9 cellular contexts compared by ENCODE assay signal in the genomic region with DNA sequence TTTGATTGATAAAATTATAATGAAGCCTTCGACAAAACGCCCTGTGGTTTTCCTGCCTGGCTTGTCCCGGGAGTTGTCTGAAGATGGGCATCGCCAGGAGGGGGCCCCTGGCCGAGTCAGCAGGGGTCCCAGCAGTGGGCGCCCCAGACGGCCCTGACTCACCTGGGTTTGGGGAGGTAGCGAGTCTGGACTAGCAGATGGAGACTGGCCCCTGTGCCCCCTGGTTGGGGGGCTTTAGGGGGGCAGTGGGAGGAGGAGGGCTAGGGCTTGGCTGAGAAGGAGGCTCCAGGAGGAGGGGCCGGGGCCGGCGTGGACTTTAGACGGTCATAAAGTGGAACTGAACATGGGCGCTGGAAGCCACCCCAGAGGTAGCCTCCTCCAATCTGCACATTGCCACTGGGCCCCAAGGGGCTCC. TPM values are rescaled to one million over a fixed set of nuclear protein-coding genes. Genes with fewer than 3 reads are reported as not detected.
DNase-seq lines count a peak whose midpoint lies in the region; ATAC-seq and TF ChIP-seq lines count a peak whose summit lies in the region.
"Had no signal": no experiment of that assay in that cellular context is flagged by ENCODE, and none has a peak within 500 bp of the region (broad histone marks: within the 10 kb centered on the region; RNA-seq: fewer than 3 reads in every experiment).

No MANE protein-coding gene starts in this region.

- peak overlapping the region; percentile 100 for H3K27ac ChIP-seq in IMR-90 (ENCODE audit: insufficient read depth, low read length)
- no peak overlapping the region for H3K27ac ChIP-seq in ovary
- H3K27ac ChIP-seq: KMS-11 had no signal

- H3K4me1 Mint-ChIP-seq in brain = peaks cover 61% of the 10 kb centered on the region
- H3K4me1 Mint-ChIP-seq in naive thymus-derived CD8-positive, alpha-beta T cell = peaks cover 23 to 38% (median 29%) of the 10 kb centered on the region in 4 donors

- peak overlapping the region; percentile 75 for H2BK5ac ChIP-seq in IMR-90 (ENCODE audit: low read depth, low read length, poor library complexity, severe bottlenecking)

- peak overlapping the region; percentile 95 for H2AK5ac ChIP-seq in IMR-90 (ENCODE audit: low read depth, low read length)

- ATAC-seq in IMR-90 (ENCODE audit: low read depth) = peak; percentile 0; the same call in 1 of the 2 replicates
- no peak for ATAC-seq in naive thymus-derived CD8-positive, alpha-beta T cell
- ATAC-seq in HG03342 (IDR thresholded peaks at IDR 0.05; ENCODE audit: unreplicated experiment) = no peak

- peak overlapping the region; percentile 94 for H3K4me2 ChIP-seq in IMR-90 (ENCODE audit: low read depth, low read length)
- H3K4me2 ChIP-seq: KMS-11 had no signal

- H3K4me3 ChIP-seq in BE2C (ENCODE audit: low read depth, low read length) = peak overlapping the region; percentile 58
- H3K4me3 ChIP-seq in IMR-90 (ENCODE audit: insufficient read depth, low read depth, low read length) = peak overlapping the region; percentile 87
- no peak overlapping the region for H3K4me3 ChIP-seq in ovary

- no peak for TF ChIP-seq EP300 in ovary (IDR thresholded peaks at IDR 0.05)

- H4K8ac ChIP-seq in IMR-90 (ENCODE audit: low read depth in 2 of 2, low read length in 2 of 2) = peak overlapping the region; percentile 82 to 96

- WGBS in IMR-90 (ENCODE audit: extremely low coverage in 2 of 2, insufficient read length in 1 of 2), 2 experiments = no CpG with 5 or more reads among the region's 13 CpGs
- WGBS in ovary, 3 donors = 33 to 54% (median 36%) methylated on average over 13 of the region's 13 CpGs

- TF ChIP-seq CTCF in BE2C (IDR thresholded peaks at IDR 0.05; ENCODE audit: low read depth, low read length) (no peak), IMR-90 (conservative IDR thresholded peaks at IDR 0.05; ENCODE audit: low read depth, low read length) (no peak), brain (conservative IDR thresholded peaks at IDR 0.05) (no peak), ovary (IDR thresholded peaks at IDR 0.05) (no peak)

- H3K18ac ChIP-seq in IMR-90 (ENCODE audit: low read depth, low read length) = peak overlapping the region; percentile 84

- peak overlapping the region; percentile 65 for H2AFZ ChIP-seq in IMR-90 (replicated peaks; ENCODE audit: low read length, poor library complexity)

- intact Hi-C loops in IMR-90 (cut with micrococcal nuclease) (loop anchor here (2.0 to 5.0 kb wide), 2 partner anchors 42 to 90 kb away; no protein-coding TSS in a partner anchor), ovary (cut with DNase I) (loop anchor here in 1 of 4 donors (5.0 kb wide), 1 partner anchor 140 kb away; no protein-coding TSS in a partner anchor)

- peak overlapping the region in 2 of 5 experiments; percentile 72 to 82 for H3K27ac Mint-ChIP-seq in brain
- H3K27ac Mint-ChIP-seq in naive thymus-derived CD8-positive, alpha-beta T cell = no peak overlapping the region

- DNase-seq in BE2C (no peak), IMR-90 (no peak), NCI-H510A treated with DMSO at 0.1 percent for 48 hours (lab: John Stamatoyannopoulos, UW) (no peak), ovary (no peak), NCI-H446 (lab: John Stamatoyannopoulos, UW) (no peak)
- DNase-seq in naive thymus-derived CD8-positive, alpha-beta T cell = no peak

- peak overlapping the region; percentile 89 for H3K4ac ChIP-seq in IMR-90 (ENCODE audit: low read depth, low read length)

- H3K36me3 Mint-ChIP-seq in brain = no peaks in the 10 kb centered on the region
- H3K36me3 Mint-ChIP-seq in naive thymus-derived CD8-positive, alpha-beta T cell = no peaks in the 10 kb centered on the region

- no peaks in the 10 kb centered on the region for H4K20me1 ChIP-seq in IMR-90 (ENCODE audit: insufficient read depth, low read length)

- peak overlapping the region; percentile 45; the same call in 1 of the 2 replicates for H3K23ac ChIP-seq in IMR-90 (ENCODE audit: low read depth, low read length)

- H3K36me3 ChIP-seq in BE2C = no peaks in the 10 kb centered on the region
- peaks cover 31% of the 10 kb centered on the region for H3K36me3 ChIP-seq in IMR-90 (ENCODE audit: control insufficient read depth, insufficient read depth, low read length)
- no peaks in the 10 kb centered on the region for H3K36me3 ChIP-seq in ovary

- H4K91ac ChIP-seq in IMR-90 (ENCODE audit: insufficient read depth, low read depth, low read length) = peak overlapping the region; percentile 85

- POLR2A ChIA-PET in IMR-90 (lab: Charles Lee; ENCODE audit: unreplicated experiment) = interaction anchor here (0.6 to 1.1 kb wide), 3 partner anchors 35 to 65 kb away, joined by 3 to 4 read pairs (median 3); no protein-coding TSS in a partner anchor
- POLR2A ChIA-PET in naive thymus-derived CD8-positive, alpha-beta T cell (lab: Charles Lee) = interaction anchor here (0.6 kb wide), 2 partner anchors 8 to 676 kb away, joined by 3 to 6 read pairs; no protein-coding TSS in a partner anchor

- peaks cover 25% of the 10 kb centered on the region for H3K9me1 ChIP-seq in IMR-90 (ENCODE audit: insufficient read depth, low read length)

- H2BK120ac ChIP-seq in IMR-90 (ENCODE audit: low read depth, low read length) = peak overlapping the region; percentile 91

- no peaks in the 10 kb centered on the region for H3K9me3 Mint-ChIP-seq in brain
- no peaks in the 10 kb centered on the region for H3K9me3 Mint-ChIP-seq in naive thymus-derived CD8-positive, alpha-beta T cell

- no TSS peak for BruUV-seq in IMR-90 (replicated peaks; lab: Mats Ljungman, UMichigan)

- dilution Hi-C loops in IMR-90 (cut with HindIII; ENCODE audit: low sequenced_read_pairs, unreplicated experiment) = no loop called here

- H3K4me1 ChIP-seq in BE2C = peaks cover 5% of the 10 kb centered on the region
- peaks cover 65% of the 10 kb centered on the region for H3K4me1 ChIP-seq in IMR-90 (ENCODE audit: control insufficient read depth, insufficient read depth, low read length)
- H3K4me1 ChIP-seq in ovary (ENCODE audit: insufficient read depth) = peaks cover 6% of the 10 kb centered on the region

- H2BK20ac ChIP-seq in IMR-90 (ENCODE audit: low read depth, low read length) = peak overlapping the region; percentile 77; the same call in 1 of the 2 replicates

- H3K56ac ChIP-seq in IMR-90 (ENCODE audit: extremely low read depth, insufficient read depth, low read length) = peak overlapping the region; percentile 72; the same call in 1 of the 2 replicates

- H2AK9ac ChIP-seq in IMR-90 (replicated peaks; ENCODE audit: low read depth, low read length, poor library complexity) = peak overlapping the region; percentile 92

- H3K27me3 Mint-ChIP-seq in brain = peaks cover 9% of the 10 kb centered on the region
- peaks cover 2 to 34% (median 13%) of the 10 kb centered on the region in 5 donors for H3K27me3 Mint-ChIP-seq in naive thymus-derived CD8-positive, alpha-beta T cell

- peaks cover 37 to 48% of the 10 kb centered on the region in 2 experiments for H3K79me1 ChIP-seq in IMR-90 (ENCODE audit: low read depth in 1 of 2, low read length in 2 of 2)

- H3K14ac ChIP-seq in IMR-90 (replicated peaks; ENCODE audit: low read depth, low read length) = peak overlapping the region; percentile 87

- CTCF ChIA-PET in IMR-90 (lab: Yijun Ruan, JAX) = no interaction called here

- peak overlapping the region; percentile 100 for H3K9ac ChIP-seq in IMR-90 (ENCODE audit: low read depth, low read length)
- H3K9ac ChIP-seq: KMS-11 had no signal

- peak overlapping the region; percentile 76 to 91 (median 82) for H3K4me3 Mint-ChIP-seq in brain
- H3K4me3 Mint-ChIP-seq in naive thymus-derived CD8-positive, alpha-beta T cell = peak overlapping the region in 9 of 10 donors; percentile 64 to 90 (median 68)

- peaks cover 8% of the 10 kb centered on the region; the same call in 1 of the 2 replicates for H3K27me3 ChIP-seq in BE2C
- H3K27me3 ChIP-seq in IMR-90 (ENCODE audit: control insufficient read depth, insufficient read depth, low read length) = no peaks in the 10 kb centered on the region
- H3K27me3 ChIP-seq in ovary = no peaks in the 10 kb centered on the region

- H3K9me3 ChIP-seq in BE2C (no peaks in the 10 kb centered on the region), IMR-90 (ENCODE audit: control insufficient read depth, insufficient read depth, low read length) (no peaks in the 10 kb centered on the region), ovary (no peaks in the 10 kb centered on the region)

- peak overlapping the region; percentile 92 for H4K5ac ChIP-seq in IMR-90 (ENCODE audit: low read depth, low read length)

- peak overlapping the region; percentile 89; the same call in 2 of the 3 replicates for H2BK15ac ChIP-seq in IMR-90 (ENCODE audit: low read depth, low read length)

- TF ChIP-seq RAD21 in IMR-90 (IDR thresholded peaks at IDR 0.05; ENCODE audit: low read length) = no peak

- in situ Hi-C loops in IMR-90 (cut with MboI; ENCODE audit: low sequenced_read_pairs) = no loop called here

- TF ChIP-seq POLR2A in IMR-90 (IDR thresholded peaks at IDR 0.05; ENCODE audit: low read depth, low read length) = no peak
- TF ChIP-seq POLR2A in ovary (IDR thresholded peaks at IDR 0.05) = no peak

RNA-seq across cellular contexts. Expression of a gene that starts 0.4 kb away (rescaled TPM):
- 1.8 TPM for polyA plus RNA-seq in BE2C (2012; ENCODE audit: insufficient read depth, insufficient read length, low read depth)
- 79.4 and 130 TPM in 2 replicates for total RNA-seq in IMR-90 (2012; rRNA removed)
- 203 and 214 TPM in 2 replicates for polyA plus RNA-seq in IMR-90 (2012; rRNA removed)
- polyA plus RNA-seq in IMR-90 (2012; cell fraction: cytosol; rRNA removed) = 41.6 and 110 TPM in 2 replicates
- 1,609 and 2,085 TPM in 2 replicates for polyA plus RNA-seq in IMR-90 (2012; cell fraction: nucleus; rRNA removed; ENCODE audit: low replicate concordance)
- 0.22 TPM for polyA plus RNA-seq in brain (ENCODE audit: insufficient read depth, low read depth, low replicate concordance)
- total RNA-seq in naive thymus-derived CD8-positive, alpha-beta T cell = not detected
- polyA plus RNA-seq in naive thymus-derived CD8-positive, alpha-beta T cell = not detected
- total RNA-seq in ovary = 1 to 10 TPM in 5 of 7 donors, under 1 TPM in 2; 0.35 to 8.3 (median 1.9) TPM
- polyA plus RNA-seq in ovary = 1 to 10 TPM; 1.1 to 3.1 TPM

RNA-seq across cellular contexts. Expression of a gene that starts 19.7 kb away (rescaled TPM):
- not detected for polyA plus RNA-seq in BE2C (2012; ENCODE audit: insufficient read depth, insufficient read length, low read depth)
- total RNA-seq in IMR-90 (2012; rRNA removed) (not detected in 2 replicates), ovary (1 to 10 TPM in 4 of 7 donors, under 1 TPM in 2, not detected in 1; 0.73 to 4.5 (median 1.2) TPM)
- polyA plus RNA-seq in IMR-90 (2012; rRNA removed) (not detected in 2 replicates), brain (ENCODE audit: insufficient read depth, low read depth, low replicate concordance) (not detected), ovary (under 1 TPM in 1 of 2 donors, not detected in 1; 0.46 TPM)
- polyA plus RNA-seq in IMR-90 (2012; cell fraction: cytosol; rRNA removed) = 0.07 TPM in 1 of 2 replicates, not detected in the other
- polyA plus RNA-seq in IMR-90 (2012; cell fraction: nucleus; rRNA removed; ENCODE audit: low replicate concordance) = 0.42 and 0.81 TPM in 2 replicates
- 1 to 10 TPM in 1 of 2 experiments, under 1 TPM in 1; 0.81 to 1.1 TPM for total RNA-seq in naive thymus-derived CD8-positive, alpha-beta T cell
- polyA plus RNA-seq in naive thymus-derived CD8-positive, alpha-beta T cell = 10 to 100 TPM in 1 of 3 donors, 1 to 10 TPM in 2; 4.4 to 11.6 (median 4.4) TPM

RNA-seq across cellular contexts. Expression of a gene that starts 42.3 kb away (rescaled TPM):
- 3.8 TPM for polyA plus RNA-seq in BE2C (2012; ENCODE audit: insufficient read depth, insufficient read length, low read depth)
- total RNA-seq in IMR-90 (2012; rRNA removed) (10.6 and 11.7 TPM in 2 replicates), ovary (10 to 100 TPM; 11.0 to 31.2 (median 20.6) TPM)
- polyA plus RNA-seq in IMR-90 (2012; rRNA removed) (23.5 and 26.9 TPM in 2 replicates), brain (ENCODE audit: insufficient read depth, low read depth, low replicate concordance) (6.8 TPM), ovary (10 to 100 TPM in 1 of 2 donors, 1 to 10 TPM in 1; 3.1 to 22.0 TPM)
- polyA plus RNA-seq in IMR-90 (2012; cell fraction: cytosol; rRNA removed) = 11.4 and 33.1 TPM in 2 replicates
- 55.8 and 106 TPM in 2 replicates for polyA plus RNA-seq in IMR-90 (2012; cell fraction: nucleus; rRNA removed; ENCODE audit: low replicate concordance)
- 10 to 100 TPM; 18.0 to 20.4 TPM for total RNA-seq in naive thymus-derived CD8-positive, alpha-beta T cell
- 10 to 100 TPM; 16.9 to 33.5 (median 20.8) TPM for polyA plus RNA-seq in naive thymus-derived CD8-positive, alpha-beta T cell

Comparison
In these comparisons a context has a peak if more than half of its experiments do, and no peak if none do; other contexts are left out.
1. RNA of a gene that starts 0.4 kb away (polyA plus RNA-seq): 41.6 to 2,085 TPM in IMR-90; 1.1 to 3.1 TPM in ovary, 0.22 TPM in brain (single experiment) and not detected in naive thymus-derived CD8-positive, alpha-beta T cell; every median in the first group is over 10 times any median in the second.